ENCODE assay signal across 21 cellular contexts in genomic region chr5:52895572-52896296, GRCh38.
DNase-seq lines count a peak whose midpoint lies in the region; ATAC-seq and TF ChIP-seq lines count a peak whose summit lies in the region.
"Had no signal": no experiment of that assay in that cellular context is flagged by ENCODE, and none has a peak within 500 bp of the region (broad histone marks: within the 10 kb centered on the region; RNA-seq: fewer than 3 reads in every experiment).

No MANE protein-coding gene starts in this region.

- ATAC-seq in heart right ventricle = peak in 3 of 8 donors; percentile 17 to 25 (median 18)
- ATAC-seq in Right ventricle myocardium inferior = no peak
- no peak for ATAC-seq in HG03439 (IDR thresholded peaks at IDR 0.05; ENCODE audit: unreplicated experiment)
- ATAC-seq: A549; activated CD4-positive, alpha-beta T cell treated with anti-CD3 and anti-CD28 coated beads for 36 hours; esophagus mucosa had no signal

- H3K27ac ChIP-seq in heart right ventricle = peak overlapping the region in 8 of 10 donors; percentile 3 to 65 (median 26)
- H3K27ac ChIP-seq in coronary artery = peak overlapping the region; percentile 71 to 82
- no peak overlapping the region for H3K27ac ChIP-seq in neuronal stem cell (replicated peaks; ENCODE audit: low read length)
- H3K27ac ChIP-seq in transverse colon = peak overlapping the region; percentile 33 to 65 (median 49)
- H3K27ac ChIP-seq: A549, brain microvascular endothelial cell had no signal

- no peak overlapping the region for H3K14ac ChIP-seq in neuronal stem cell (ENCODE audit: low read length)

- H3K4ac ChIP-seq in neuronal stem cell (ENCODE audit: low read length) = no peak overlapping the region

- no peak overlapping the region for H3K23ac ChIP-seq in neuronal stem cell (ENCODE audit: low read depth, low read length, poor library complexity)

- H4K91ac ChIP-seq in neuronal stem cell (ENCODE audit: low read depth, low read length, poor library complexity) = no peak overlapping the region

- no peak overlapping the region for H2BK15ac ChIP-seq in neuronal stem cell (ENCODE audit: low read length)

- peaks cover 10 to 54% (median 34%) of the 10 kb centered on the region in 9 donors for H3K4me1 ChIP-seq in heart right ventricle
- H3K4me1 ChIP-seq in neuronal stem cell (ENCODE audit: control insufficient read depth in 2 of 2, insufficient read depth in 1 of 2, low read depth in 1 of 2, low read length in 2 of 2) = peaks cover 0 to 2% of the 10 kb centered on the region in 2 donors
- H3K4me1 ChIP-seq in transverse colon = peaks cover 14 to 41% (median 17%) of the 10 kb centered on the region in 4 donors

- no peak for DNase-seq in heart right ventricle
- no peak for DNase-seq in Right ventricle myocardium inferior (ENCODE audit: missing footprints)
- DNase-seq in coronary artery (ENCODE audit: low spot score) = no peak
- no peak for DNase-seq in neuronal stem cell (ENCODE audit: low spot score)
- DNase-seq in transverse colon = no peak
- no peak for DNase-seq in NCI-H2196 treated with DMSO at 0.1 percent for 48 hours (lab: John Stamatoyannopoulos, UW; ENCODE audit: unreplicated experiment)
- DNase-seq in activated CD4-positive, alpha-beta T cell treated with anti-CD3 and anti-CD28 coated beads, Interleukin-2, amount 50 U/mL, for 4 hours = no peak
- DNase-seq: activated CD4-positive, alpha-beta T cell treated with anti-CD3 and anti-CD28 coated beads for 36 hours; activated naive CD4-positive, alpha-beta T cell treated with anti-CD3 and anti-CD28 coated beads for 36 hours; Caco-2; dorsolateral prefrontal cortex; naive thymus-derived CD8-positive, alpha-beta T cell; NCI-H1105; NCI-H226; SHP77 treated with DMSO at 0.1 percent for 48 hours; stimulated activated CD4-positive, alpha-beta T cell treated with anti-CD3 and anti-CD28 coated beads, Interleukin-4, amount 100 ng/mL, for 1 hour; stimulated activated CD8-positive, alpha-beta memory T cell treated with anti-CD3 and anti-CD28 coated beads, Interleukin-4, amount 100 ng/mL, for 48 hours had no signal

- no peak for TF ChIP-seq POLR2A in transverse colon (IDR thresholded peaks at IDR 0.05)

- in situ Hi-C loops in transverse colon (cut with MboI; ENCODE audit: low pct_ligation_motif_present in 1 of 4, low pct_unique_long_range_greater_than_20kb in 1 of 4, low sequenced_read_pairs in 3 of 4) = no loop called here

- H3K9me3 ChIP-seq in heart right ventricle (no peaks in the 10 kb centered on the region), neuronal stem cell (replicated peaks in 1 of 2; ENCODE audit: control insufficient read depth in 2 of 2, insufficient read depth in 1 of 2, low read depth in 1 of 2, low read length in 2 of 2) (no peaks in the 10 kb centered on the region), transverse colon (no peaks in the 10 kb centered on the region)
- H3K9me3 ChIP-seq: A549, Caco-2 had no signal

- TF ChIP-seq CTCF in heart right ventricle (IDR thresholded peaks at IDR 0.05) = peak in 2 of 9 donors; percentile 8 to 19
- no peak for TF ChIP-seq CTCF in coronary artery (IDR thresholded peaks at IDR 0.05)
- no peak for TF ChIP-seq CTCF in transverse colon (IDR thresholded peaks at IDR 0.05)

- H2AFZ ChIP-seq in neuronal stem cell (ENCODE audit: low read length) = no peak overlapping the region

- H3K18ac ChIP-seq in neuronal stem cell (ENCODE audit: low read length) = no peak overlapping the region

- intact Hi-C loops in heart right ventricle (cut with DNase I) (loop anchor here in 3 of 10 donors (10.0 kb wide), 2 partner anchors 91 to 101 kb away; no protein-coding TSS in a partner anchor), Right ventricle myocardium inferior (cut with DNase I) (no loop called here), transverse colon (cut with DNase I; ENCODE audit: low total_unique reads) (no loop called here)

- no peak for TF ChIP-seq EP300 in transverse colon (IDR thresholded peaks at IDR 0.05; ENCODE audit: low read depth)

- 58 to 71% methylated on average over 4 of the region's 4 CpGs for WGBS in heart right ventricle, 2 donors
- WGBS in neuronal stem cell (ENCODE audit: extremely low coverage in 2 of 2, insufficient read length in 2 of 2, insufficient replicate concordance in 1 of 2), 2 donors = no CpG with 5 or more reads among the region's 4 CpGs
- 82 to 91% methylated on average over 3 to 4 of the region's 4 CpGs for WGBS in transverse colon (ENCODE audit: low coverage in 1 of 2), 2 donors

- peak overlapping the region; percentile 58 for H2BK12ac ChIP-seq in neuronal stem cell (ENCODE audit: low read length)

- no peak overlapping the region for H3K4me2 ChIP-seq in neuronal stem cell (ENCODE audit: insufficient read depth, low read length, poor library complexity, severe bottlenecking)
- H3K4me2 ChIP-seq: A549 had no signal

- no peaks in the 10 kb centered on the region for H3K27me3 ChIP-seq in heart right ventricle
- no peaks in the 10 kb centered on the region for H3K27me3 ChIP-seq in neuronal stem cell (ENCODE audit: control insufficient read depth in 3 of 3, insufficient read depth in 3 of 3, low read depth in 1 of 3, low read length in 3 of 3)
- no peaks in the 10 kb centered on the region for H3K27me3 ChIP-seq in transverse colon
- H3K27me3 ChIP-seq: brain microvascular endothelial cell, dorsolateral prefrontal cortex had no signal

- H2AK5ac ChIP-seq in neuronal stem cell (ENCODE audit: low read depth, low read length) = no peak overlapping the region

- no peak overlapping the region for H2BK120ac ChIP-seq in neuronal stem cell (ENCODE audit: low read depth, low read length)

- H2BK5ac ChIP-seq in neuronal stem cell (ENCODE audit: low read length) = no peak overlapping the region

- no peak overlapping the region for H3K9ac ChIP-seq in neuronal stem cell (ENCODE audit: low read depth, low read length, poor library complexity)

- H3K36me3 ChIP-seq in heart right ventricle (peaks cover 0 to 69% (median 0%) of the 10 kb centered on the region in 9 donors), neuronal stem cell (replicated peaks in 1 of 2; ENCODE audit: control insufficient read depth in 2 of 2, insufficient read depth in 2 of 2, low read length in 2 of 2) (no peaks in the 10 kb centered on the region), transverse colon (no peaks in the 10 kb centered on the region)
- H3K36me3 ChIP-seq: brain microvascular endothelial cell had no signal

- H4K8ac ChIP-seq in neuronal stem cell (ENCODE audit: low read depth, low read length) = no peak overlapping the region

- H3K4me3 ChIP-seq in heart right ventricle (no peak overlapping the region), coronary artery (peak overlapping the region; percentile 16), neuronal stem cell (ENCODE audit: low read length in 2 of 2) (no peak overlapping the region), transverse colon (no peak overlapping the region)
- H3K4me3 ChIP-seq: A549, dorsolateral prefrontal cortex had no signal

- H3K79me1 ChIP-seq in neuronal stem cell (ENCODE audit: low read depth, low read length) = no peaks in the 10 kb centered on the region
